18 cellular contexts compared by ENCODE assay signal in the genomic region with DNA sequence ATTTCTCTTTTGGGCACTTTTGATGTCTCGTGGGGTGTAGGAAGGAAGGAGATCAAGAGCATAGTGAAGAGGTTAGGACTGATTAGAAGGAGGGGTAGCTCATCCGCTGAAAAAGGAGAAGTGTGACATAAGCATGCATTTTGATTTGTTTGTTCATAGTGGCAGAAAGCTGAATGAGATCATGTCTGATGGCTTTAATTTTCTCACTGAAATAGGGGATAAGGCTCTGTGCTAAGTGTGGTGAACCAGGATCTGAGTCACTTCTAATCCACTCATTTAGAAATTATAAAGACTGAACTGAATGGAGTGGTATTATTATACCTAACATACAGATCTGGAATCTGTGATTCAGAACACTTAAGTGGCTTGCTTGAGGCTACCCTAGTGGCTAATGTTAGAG.
A peak's percentile ranks its signal among the peaks of the same experiment; 100 is the strongest.
DNase-seq lines count a peak whose midpoint lies in the region; ATAC-seq and TF ChIP-seq lines count a peak whose summit lies in the region.
"Had no signal": no experiment of that assay in that cellular context is flagged by ENCODE, and none has a peak within 500 bp of the region (broad histone marks: within the 10 kb centered on the region; RNA-seq: fewer than 3 reads in every experiment).

No MANE protein-coding gene starts in this region.

- H3K4me1 ChIP-seq in neuronal stem cell (ENCODE audit: control insufficient read depth in 2 of 2, insufficient read depth in 1 of 2, low read depth in 1 of 2, low read length in 2 of 2), result no peaks in the 10 kb centered on the region
- H3K4me1 ChIP-seq: BE2C, parathyroid adenoma, testis had no signal

- H3K36me3 ChIP-seq in neuronal stem cell (replicated peaks in 1 of 2; ENCODE audit: control insufficient read depth in 2 of 2, insufficient read depth in 2 of 2, low read length in 2 of 2), result no peaks in the 10 kb centered on the region
- H3K36me3 ChIP-seq: BE2C, MG63 had no signal

- peaks cover 0 to 5% of the 10 kb centered on the region in 2 donors for H3K9me3 Mint-ChIP-seq in activated naive CD4-positive, alpha-beta T cell treated with anti-CD3 and anti-CD28 coated beads, Interleukin-2, amount 50 U/mL, for 72 hours
- H3K9me3 Mint-ChIP-seq: dendritic cell treated with granulocyte-macrophage colony-stimulating factor and Interleukin-4, amounts not matched to agents 40 ng/mL and 50 ng/mL, for 4 days had no signal

- H4K8ac ChIP-seq in neuronal stem cell (ENCODE audit: low read depth, low read length), result no peak overlapping the region

- H3K79me1 ChIP-seq in neuronal stem cell (ENCODE audit: low read depth, low read length), result no peaks in the 10 kb centered on the region

- no peak overlapping the region for H3K4me3 ChIP-seq in astrocyte of the spinal cord (ENCODE audit: low read depth, low read length)
- H3K4me3 ChIP-seq in neuronal stem cell (ENCODE audit: low read length in 2 of 2), result no peak overlapping the region
- H3K4me3 ChIP-seq: MG63, testis had no signal

- H2BK15ac ChIP-seq in neuronal stem cell (ENCODE audit: low read length), result no peak overlapping the region

- H2BK5ac ChIP-seq in neuronal stem cell (ENCODE audit: low read length), result no peak overlapping the region

- no peak overlapping the region for H3K27ac ChIP-seq in neuronal stem cell (replicated peaks; ENCODE audit: low read length)
- H3K27ac ChIP-seq: parathyroid adenoma, testis had no signal

- H2BK12ac ChIP-seq in neuronal stem cell (ENCODE audit: low read length), result no peak overlapping the region

- in situ Hi-C loops in astrocyte of the spinal cord (cut with HindIII; ENCODE audit: low sequenced_read_pairs), result no loop called here

- H2AFZ ChIP-seq in neuronal stem cell (ENCODE audit: low read length), result no peak overlapping the region
- H2AFZ ChIP-seq: parathyroid adenoma had no signal

- H3K9me3 ChIP-seq in neuronal stem cell (replicated peaks in 1 of 2; ENCODE audit: control insufficient read depth in 2 of 2, insufficient read depth in 1 of 2, low read depth in 1 of 2, low read length in 2 of 2), result no peaks in the 10 kb centered on the region
- H3K9me3 ChIP-seq: BE2C, MG63, testis had no signal

- no peaks in the 10 kb centered on the region for H3K36me3 Mint-ChIP-seq in activated naive CD4-positive, alpha-beta T cell treated with anti-CD3 and anti-CD28 coated beads, Interleukin-2, amount 50 U/mL, for 72 hours

- no peak overlapping the region for H3K4me2 ChIP-seq in neuronal stem cell (ENCODE audit: insufficient read depth, low read length, poor library complexity, severe bottlenecking)

- H2AK5ac ChIP-seq in neuronal stem cell (ENCODE audit: low read depth, low read length), result no peak overlapping the region

- no peak overlapping the region for H3K4ac ChIP-seq in neuronal stem cell (ENCODE audit: low read length)

- WGBS in neuronal stem cell (ENCODE audit: extremely low coverage in 2 of 2, insufficient read length in 2 of 2, insufficient replicate concordance in 1 of 2), 2 donors, result no CpG with 5 or more reads among the region's 2 CpGs

- H2BK120ac ChIP-seq in neuronal stem cell (ENCODE audit: low read depth, low read length), result no peak overlapping the region

- no peak overlapping the region for H3K23ac ChIP-seq in neuronal stem cell (ENCODE audit: low read depth, low read length, poor library complexity)

- no peak overlapping the region for H3K14ac ChIP-seq in neuronal stem cell (ENCODE audit: low read length)

- ATAC-seq in activated naive CD4-positive, alpha-beta T cell treated with anti-CD3 and anti-CD28 coated beads, Interleukin-2, amount 50 U/mL, for 72 hours, result peak; percentile 92 to 100

- no peak overlapping the region for H3K9ac ChIP-seq in neuronal stem cell (ENCODE audit: low read depth, low read length, poor library complexity)
- H3K9ac ChIP-seq: parathyroid adenoma had no signal

- no peak overlapping the region for H4K91ac ChIP-seq in neuronal stem cell (ENCODE audit: low read depth, low read length, poor library complexity)

- no peak for DNase-seq in activated naive CD4-positive, alpha-beta T cell treated with anti-CD3 and anti-CD28 coated beads, Interleukin-2, amount 50 U/mL, for 72 hours (ENCODE audit: low spot score in 2 of 2)
- no peak for DNase-seq in activated naive CD4-positive, alpha-beta T cell treated with Interleukin-2 at 50 U/mL for 16 hours
- peak; percentile 46 for DNase-seq in LHCN-M2 (ENCODE audit: low read depth)
- DNase-seq in astrocyte of the spinal cord (ENCODE audit: low read depth, low spot score), result peak; percentile 0
- DNase-seq in stromal cell of bone marrow (ENCODE audit: low read depth), result peak; percentile 16
- DNase-seq in activated effector memory CD4-positive, alpha-beta T cell treated with Interleukin-2 at 50 U/mL for 16 hours, result no peak
- no peak for DNase-seq in T1000 (lab: John Stamatoyannopoulos, UW)
- no peak for DNase-seq in neuronal stem cell (ENCODE audit: low spot score)
- DNase-seq: aorta, BE2C, DND-41, hippocampal formation, left cardiac atrium, MG63, NCI-H2107, testis had no signal

- no peak overlapping the region for H3K27ac Mint-ChIP-seq in activated naive CD4-positive, alpha-beta T cell treated with anti-CD3 and anti-CD28 coated beads, Interleukin-2, amount 50 U/mL, for 72 hours
- H3K27ac Mint-ChIP-seq: dendritic cell treated with granulocyte-macrophage colony-stimulating factor and Interleukin-4, amounts not matched to agents 40 ng/mL and 50 ng/mL, for 4 days had no signal

- no peak for TF ChIP-seq CTCF in astrocyte of the spinal cord (IDR thresholded peaks at IDR 0.05; ENCODE audit: low read depth, low read length)

- no peaks in the 10 kb centered on the region for H3K27me3 ChIP-seq in neuronal stem cell (ENCODE audit: control insufficient read depth in 3 of 3, insufficient read depth in 3 of 3, low read depth in 1 of 3, low read length in 3 of 3)
- H3K27me3 ChIP-seq: BE2C, testis had no signal

- H3K18ac ChIP-seq in neuronal stem cell (ENCODE audit: low read length), result no peak overlapping the region

Comparison
In these comparisons a context has a peak if more than half of its experiments do, and no peak if none do; other contexts are left out.
1. DNase-seq: peak in LHCN-M2 (single experiment), astrocyte of the spinal cord (single experiment) and stromal cell of bone marrow (single experiment); none in activated naive CD4-positive, alpha-beta T cell treated with anti-CD3 and anti-CD28 coated beads, Interleukin-2, amount 50 U/mL, for 72 hours (0 of 2), activated naive CD4-positive, alpha-beta T cell treated with Interleukin-2 at 50 U/mL for 16 hours (single experiment), activated effector memory CD4-positive, alpha-beta T cell treated with Interleukin-2 at 50 U/mL for 16 hours (single experiment), T1000 (single experiment) and neuronal stem cell (single experiment).